In genomic region chr6:50952092-50952932, GRCh38 we compare ENCODE assay signal across 1 cellular context.
TF ChIP-seq lines count a peak whose summit lies in the region.

No MANE protein-coding gene starts in this region.

TF ChIP-seq in GM12878, 131 proteins besides CTCF, POLR2A, EP300 and RAD21 (continued from another document):
- TF ChIP-seq SIN3A (IDR thresholded peaks at IDR 0.05; ENCODE audit: low read depth, low read length) = no peak
- TF ChIP-seq BACH1 (IDR thresholded peaks at IDR 0.05; ENCODE audit: borderline replicate concordance) = no peak
- no peak for TF ChIP-seq ESRRA (IDR thresholded peaks at IDR 0.05; ENCODE audit: low read length)
